ENCODE assay signal across 29 cellular contexts in the genomic region with DNA sequence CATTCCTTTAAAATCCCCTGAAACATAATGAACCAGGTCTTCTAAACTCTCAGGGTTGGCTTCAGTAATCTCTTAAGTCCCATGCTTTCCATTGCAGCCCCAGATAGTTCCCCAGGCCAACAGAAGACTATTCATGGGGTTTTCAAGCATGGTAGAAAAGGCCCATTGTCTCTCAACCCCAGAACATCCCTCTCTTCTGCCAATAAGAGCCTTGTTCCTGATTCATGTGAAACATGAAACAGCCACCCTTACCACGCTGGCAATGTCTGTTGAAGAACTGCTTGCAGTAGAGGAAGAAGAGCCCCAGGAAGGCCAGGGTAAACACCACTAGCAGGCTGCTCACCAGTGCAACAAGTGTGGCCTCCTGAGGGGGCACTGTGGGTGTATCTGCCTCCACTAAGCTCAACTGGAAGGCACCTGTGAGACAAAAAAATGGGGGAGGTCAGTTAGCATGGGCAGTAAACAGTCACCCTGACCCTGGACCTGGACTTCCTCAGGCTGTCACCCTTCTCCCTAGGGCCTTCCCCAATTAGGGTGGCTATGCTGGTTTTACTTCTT. TPM values are rescaled to one million over a fixed set of nuclear protein-coding genes. Genes with fewer than 3 reads are reported as not detected.
A peak's percentile ranks its signal among the peaks of the same experiment; 100 is the strongest.
DNase-seq lines count a peak whose midpoint lies in the region; TF ChIP-seq lines count a peak whose summit lies in the region.
"Had no signal": no experiment of that assay in that cellular context is flagged by ENCODE, and none has a peak within 500 bp of the region (broad histone marks: within the 10 kb centered on the region; RNA-seq: fewer than 3 reads in every experiment).

No MANE protein-coding gene starts in this region.

- H3K27ac ChIP-seq in OCI-LY7 (ENCODE audit: low read depth, low read length, poor library complexity, severe bottlenecking), result no peak overlapping the region
- H3K27ac ChIP-seq: left ventricle myocardium inferior, stomach had no signal

- no peaks in the 10 kb centered on the region for H4K20me1 ChIP-seq in OCI-LY7 (ENCODE audit: insufficient read depth, low read length)

- H3K9me2 ChIP-seq in OCI-LY7 (ENCODE audit: insufficient read depth, low read length), result no peaks in the 10 kb centered on the region

- peak; percentile 4 for DNase-seq in ELF-1 (ENCODE audit: low read depth, low spot score)
- peak; percentile 4 for DNase-seq in OCI-LY7 (ENCODE audit: low spot score)
- DNase-seq in epidermal melanocyte (ENCODE audit: insufficient read length, low spot score), result peak; percentile 17
- DNase-seq in midbrain (lab: John Stamatoyannopoulos, UW), result peak; percentile 75
- no peak for DNase-seq in GF-D8 (lab: John Stamatoyannopoulos, UW)
- DNase-seq in T-helper 1 cell, result no peak
- DNase-seq in type B pancreatic cell (ENCODE audit: extremely low spot score, unreplicated experiment), result no peak
- DNase-seq in activated CD4-positive, alpha-beta T cell treated with anti-CD3 and anti-CD28 coated beads, Interleukin-2, amount 10 ng/mL, durations not matched to agents 24 days and 14 days, result no peak
- DNase-seq: activated B cell treated with CpG ODN at 0.5 μM for 24 hours; activated CD8-positive, alpha-beta memory T cell treated with anti-CD3 and anti-CD28 coated beads, Interleukin-2, amount 10 ng/mL, durations not matched to agents 7 days and 5 days; activated naive CD4-positive, alpha-beta T cell treated with anti-CD3 and anti-CD28 coated beads for 36 hours; CD8-positive, alpha-beta memory T cell; effector CD8-positive, alpha-beta T cell; erythroblast; left ventricle myocardium inferior; naive thymus-derived CD4-positive, alpha-beta T cell; NCI-H1092; NCI-H187; NCI-H2171; NCI-H524 treated with DMSO at 0.1 percent for 48 hours; SIG-M5; small intestine; stimulated activated CD4-positive, alpha-beta T cell treated with anti-CD3 and anti-CD28 coated beads, Interleukin-1b, Interleukin-23, amount 100 ng/mL, for 48 hours; stomach; trophoblast cell had no signal

- intact Hi-C loops in OCI-LY7 (cut with micrococcal nuclease; ENCODE audit: unreplicated experiment), result no loop called here
- intact Hi-C loops in activated CD4-positive, alpha-beta T cell treated with anti-CD3 and anti-CD28 coated beads, Interleukin-2, amount 10 ng/mL, durations not matched to agents 24 days and 14 days (cut with micrococcal nuclease), result no loop called here

- no peaks in the 10 kb centered on the region for H3K9me3 Mint-ChIP-seq in type B pancreatic cell
- H3K9me3 Mint-ChIP-seq in activated CD4-positive, alpha-beta T cell treated with anti-CD3 and anti-CD28 coated beads, Interleukin-2, amount 10 ng/mL, durations not matched to agents 24 days and 14 days, result no peaks in the 10 kb centered on the region

- CTCF ChIA-PET in OCI-LY7 (lab: Charles Lee; ENCODE audit: unreplicated experiment), result no interaction called here

- H3K27me3 Mint-ChIP-seq in type B pancreatic cell, result no peaks in the 10 kb centered on the region
- no peaks in the 10 kb centered on the region for H3K27me3 Mint-ChIP-seq in activated CD4-positive, alpha-beta T cell treated with anti-CD3 and anti-CD28 coated beads, Interleukin-2, amount 10 ng/mL, durations not matched to agents 24 days and 14 days
- H3K27me3 Mint-ChIP-seq: activated B cell treated with CpG ODN at 0.5 μM for 24 hours; activated CD8-positive, alpha-beta memory T cell treated with anti-CD3 and anti-CD28 coated beads, Interleukin-2, amount 10 ng/mL, durations not matched to agents 7 days and 5 days; B cell; IgD-negative memory B cell had no signal

- peaks cover 6% of the 10 kb centered on the region for H3K36me3 Mint-ChIP-seq in type B pancreatic cell
- peaks cover 3% of the 10 kb centered on the region for H3K36me3 Mint-ChIP-seq in activated CD4-positive, alpha-beta T cell treated with anti-CD3 and anti-CD28 coated beads, Interleukin-2, amount 10 ng/mL, durations not matched to agents 24 days and 14 days (ENCODE audit: low read depth)
- H3K36me3 Mint-ChIP-seq: CD8-positive, alpha-beta memory T cell; IgD-negative memory B cell had no signal

- TF ChIP-seq CTCF in OCI-LY7 (conservative IDR thresholded peaks at IDR 0.05; ENCODE audit: low read length), result peak; percentile 29; the same call in 1 of the 2 replicates
- no peak for TF ChIP-seq CTCF in type B pancreatic cell (conservative IDR thresholded peaks at IDR 0.05)

- no peak overlapping the region for H3K27ac Mint-ChIP-seq in type B pancreatic cell
- no peak overlapping the region for H3K27ac Mint-ChIP-seq in activated CD4-positive, alpha-beta T cell treated with anti-CD3 and anti-CD28 coated beads, Interleukin-2, amount 10 ng/mL, durations not matched to agents 24 days and 14 days
- H3K27ac Mint-ChIP-seq: activated B cell treated with CpG ODN at 0.5 μM for 24 hours; activated CD8-positive, alpha-beta memory T cell treated with anti-CD3 and anti-CD28 coated beads, Interleukin-2, amount 10 ng/mL, durations not matched to agents 7 days and 5 days; activated naive CD4-positive, alpha-beta T cell treated with anti-CD3 and anti-CD28 coated beads for 36 hours; B cell; CD8-positive, alpha-beta memory T cell; mesothelial cell of epicardium; naive thymus-derived CD4-positive, alpha-beta T cell had no signal

- no peaks in the 10 kb centered on the region for H3K4me1 Mint-ChIP-seq in type B pancreatic cell (ENCODE audit: unreplicated experiment)
- no peaks in the 10 kb centered on the region for H3K4me1 Mint-ChIP-seq in activated CD4-positive, alpha-beta T cell treated with anti-CD3 and anti-CD28 coated beads, Interleukin-2, amount 10 ng/mL, durations not matched to agents 24 days and 14 days
- H3K4me1 Mint-ChIP-seq: activated CD8-positive, alpha-beta memory T cell treated with anti-CD3 and anti-CD28 coated beads, Interleukin-2, amount 10 ng/mL, durations not matched to agents 7 days and 5 days; CD8-positive, alpha-beta memory T cell; mesothelial cell of epicardium; naive thymus-derived CD4-positive, alpha-beta T cell had no signal

- H3K36me3 ChIP-seq in OCI-LY7 (ENCODE audit: insufficient read depth, low read length), result peaks cover 6% of the 10 kb centered on the region; the same call in 1 of the 2 replicates
- H3K36me3 ChIP-seq: left ventricle myocardium inferior had no signal

- H3K4me3 Mint-ChIP-seq in type B pancreatic cell, result no peak overlapping the region
- no peak overlapping the region for H3K4me3 Mint-ChIP-seq in activated CD4-positive, alpha-beta T cell treated with anti-CD3 and anti-CD28 coated beads, Interleukin-2, amount 10 ng/mL, durations not matched to agents 24 days and 14 days
- H3K4me3 Mint-ChIP-seq: activated B cell treated with CpG ODN at 0.5 μM for 24 hours; activated CD8-positive, alpha-beta memory T cell treated with anti-CD3 and anti-CD28 coated beads, Interleukin-2, amount 10 ng/mL, durations not matched to agents 7 days and 5 days; activated naive CD4-positive, alpha-beta T cell treated with anti-CD3 and anti-CD28 coated beads for 36 hours; B cell; CD8-positive, alpha-beta memory T cell; mesothelial cell of epicardium; naive thymus-derived CD4-positive, alpha-beta T cell had no signal

- BruUV-seq in OCI-LY7 (replicated peaks; lab: Mats Ljungman, UMichigan), result no TSS peak

- no peak overlapping the region for H3K4me3 ChIP-seq in OCI-LY7 (ENCODE audit: low read depth, low read length, poor library complexity, severe bottlenecking)
- H3K4me3 ChIP-seq: left ventricle myocardium inferior, stomach had no signal

- H3K4me2 ChIP-seq in OCI-LY7 (ENCODE audit: low read length), result no peak overlapping the region

- POLR2A ChIA-PET in OCI-LY7 (lab: Charles Lee), result no interaction called here

- no peaks in the 10 kb centered on the region for H3K79me2 ChIP-seq in OCI-LY7 (ENCODE audit: insufficient read depth, low read depth, low read length)

- H2AFZ ChIP-seq in OCI-LY7 (ENCODE audit: low read length), result no peak overlapping the region

- no peaks in the 10 kb centered on the region for H3K9me3 ChIP-seq in OCI-LY7 (ENCODE audit: low read length)

- peaks cover 3% of the 10 kb centered on the region for H3K4me1 ChIP-seq in OCI-LY7 (ENCODE audit: insufficient read depth, low read length, poor library complexity, severe bottlenecking)
- H3K4me1 ChIP-seq: left ventricle myocardium inferior, stomach had no signal

RNA-seq across cellular contexts. Expression of a gene that starts 36.4 kb away (rescaled TPM):
- total RNA-seq in OCI-LY7 (2014; rRNA removed; shearing (Covaris generic)), result 3.7 and 3.8 TPM in 2 replicates
- total RNA-seq in OCI-LY7 (2022) (3.7 and 4.8 TPM in 2 replicates), type B pancreatic cell (ENCODE audit: low replicate concordance) (13.2 and 13.3 TPM in 2 replicates)
- 2.7 and 3.6 TPM in 2 replicates for total RNA-seq in activated CD4-positive, alpha-beta T cell treated with anti-CD3 and anti-CD28 coated beads, Interleukin-2, amount 10 ng/mL, durations not matched to agents 24 days and 14 days
- total RNA-seq: A673 had no signal

Comparison
In these comparisons a context has a peak if more than half of its experiments do, and no peak if none do; other contexts are left out.
1. DNase-seq: peak in ELF-1 (single experiment), OCI-LY7 (single experiment), epidermal melanocyte (single experiment) and midbrain (single experiment); none in GF-D8 (single experiment), T-helper 1 cell (0 of 5), type B pancreatic cell (single experiment) and activated CD4-positive, alpha-beta T cell treated with anti-CD3 and anti-CD28 coated beads, Interleukin-2, amount 10 ng/mL, durations not matched to agents 24 days and 14 days (single experiment).